1 cellular context compared by ENCODE assay signal in the genomic region with DNA sequence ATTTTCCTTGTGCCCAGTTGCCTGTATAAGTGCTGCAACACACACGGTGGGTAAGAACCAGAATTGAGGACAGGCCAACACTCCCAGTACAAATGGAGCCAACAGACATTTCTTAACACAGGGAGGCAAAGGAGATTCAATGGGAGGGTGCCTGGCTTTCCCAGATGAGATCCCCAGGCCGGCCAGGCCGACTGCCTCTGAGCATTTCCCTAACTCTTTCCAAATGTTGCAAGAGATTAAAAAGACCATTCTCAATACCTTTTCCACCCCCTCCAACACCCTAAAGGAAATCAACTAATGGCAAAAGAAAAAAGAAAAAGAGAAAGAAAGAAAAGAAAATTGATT.
TF ChIP-seq lines count a peak whose summit lies in the region.

No MANE protein-coding gene starts in this region.

TF ChIP-seq in HEK293, 187 proteins besides CTCF, POLR2A, EP300 and RAD21 (continued from another document):
- TF ChIP-seq, protein P1, sequence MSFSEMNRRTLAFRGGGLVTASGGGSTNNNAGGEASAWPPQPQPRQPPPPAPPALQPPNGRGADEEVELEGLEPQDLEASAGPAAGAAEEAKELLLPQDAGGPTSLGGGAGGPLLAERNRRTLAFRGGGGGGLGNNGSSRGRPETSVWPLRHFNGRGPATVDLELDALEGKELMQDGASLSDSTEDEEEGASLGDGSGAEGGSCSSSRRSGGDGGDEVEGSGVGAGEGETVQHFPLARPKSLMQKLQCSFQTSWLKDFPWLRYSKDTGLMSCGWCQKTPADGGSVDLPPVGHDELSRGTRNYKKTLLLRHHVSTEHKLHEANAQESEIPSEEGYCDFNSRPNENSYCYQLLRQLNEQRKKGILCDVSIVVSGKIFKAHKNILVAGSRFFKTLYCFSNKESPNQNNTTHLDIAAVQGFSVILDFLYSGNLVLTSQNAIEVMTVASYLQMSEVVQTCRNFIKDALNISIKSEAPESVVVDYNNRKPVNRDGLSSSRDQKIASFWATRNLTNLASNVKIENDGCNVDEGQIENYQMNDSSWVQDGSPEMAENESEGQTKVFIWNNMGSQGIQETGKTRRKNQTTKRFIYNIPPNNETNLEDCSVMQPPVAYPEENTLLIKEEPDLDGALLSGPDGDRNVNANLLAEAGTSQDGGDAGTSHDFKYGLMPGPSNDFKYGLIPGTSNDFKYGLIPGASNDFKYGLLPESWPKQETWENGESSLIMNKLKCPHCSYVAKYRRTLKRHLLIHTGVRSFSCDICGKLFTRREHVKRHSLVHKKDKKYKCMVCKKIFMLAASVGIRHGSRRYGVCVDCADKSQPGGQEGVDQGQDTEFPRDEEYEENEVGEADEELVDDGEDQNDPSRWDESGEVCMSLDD (tag by site-specific recombination; IDR thresholded peaks at IDR 0.05): no peak
- TF ChIP-seq ZNF701 (tag by site-specific recombination; IDR thresholded peaks at IDR 0.05): no peak
- TF ChIP-seq, protein P2, sequence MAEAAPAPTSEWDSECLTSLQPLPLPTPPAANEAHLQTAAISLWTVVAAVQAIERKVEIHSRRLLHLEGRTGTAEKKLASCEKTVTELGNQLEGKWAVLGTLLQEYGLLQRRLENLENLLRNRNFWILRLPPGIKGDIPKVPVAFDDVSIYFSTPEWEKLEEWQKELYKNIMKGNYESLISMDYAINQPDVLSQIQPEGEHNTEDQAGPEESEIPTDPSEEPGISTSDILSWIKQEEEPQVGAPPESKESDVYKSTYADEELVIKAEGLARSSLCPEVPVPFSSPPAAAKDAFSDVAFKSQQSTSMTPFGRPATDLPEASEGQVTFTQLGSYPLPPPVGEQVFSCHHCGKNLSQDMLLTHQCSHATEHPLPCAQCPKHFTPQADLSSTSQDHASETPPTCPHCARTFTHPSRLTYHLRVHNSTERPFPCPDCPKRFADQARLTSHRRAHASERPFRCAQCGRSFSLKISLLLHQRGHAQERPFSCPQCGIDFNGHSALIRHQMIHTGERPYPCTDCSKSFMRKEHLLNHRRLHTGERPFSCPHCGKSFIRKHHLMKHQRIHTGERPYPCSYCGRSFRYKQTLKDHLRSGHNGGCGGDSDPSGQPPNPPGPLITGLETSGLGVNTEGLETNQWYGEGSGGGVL (tag by site-specific recombination; IDR thresholded peaks at IDR 0.05): peak; percentile 2; the same call in 1 of the 2 replicates
- no peak for TF ChIP-seq ZNF561 (tag by site-specific recombination; IDR thresholded peaks at IDR 0.05; ENCODE audit: borderline replicate concordance)
- TF ChIP-seq ZNF600 (tag by site-specific recombination; IDR thresholded peaks at IDR 0.05): 0 out of 2 replicates have a peak, but pooled peaks have one; percentile 36
- peak; percentile 28; the same call in 1 of the 2 replicates for TF ChIP-seq ZBTB20 (tag by site-specific recombination; IDR thresholded peaks at IDR 0.05)
